Comparison of ENCODE assay signal across 8 cellular contexts in genomic region chr5:134145779-134146581, GRCh38. TPM values are rescaled to one million over a fixed set of nuclear protein-coding genes. Genes with fewer than 3 reads are reported as not detected.
A peak's percentile ranks its signal among the peaks of the same experiment; 100 is the strongest.
DNase-seq lines count a peak whose midpoint lies in the region; ATAC-seq and TF ChIP-seq lines count a peak whose summit lies in the region.

No MANE protein-coding gene starts in this region.

- no peaks in the 10 kb centered on the region for H3K27me3 ChIP-seq in lower lobe of right lung (ENCODE audit: low read depth)

- peaks cover 40% of the 10 kb centered on the region for H3K4me1 ChIP-seq in lower lobe of right lung

- H3K4me3 ChIP-seq in lower lobe of right lung: no peak overlapping the region

- no peaks in the 10 kb centered on the region for H3K9me3 ChIP-seq in lower lobe of right lung

- intact Hi-C loops in lower lobe of right lung (cut with DNase I): no loop called here

- no peak overlapping the region for H3K27ac ChIP-seq in lower lobe of right lung

- ATAC-seq in HG02763 (IDR thresholded peaks at IDR 0.05; ENCODE audit: unreplicated experiment): peak; percentile 60
- peak; percentile 87 for ATAC-seq in lower lobe of right lung
- no peak for ATAC-seq in HG03097 (IDR thresholded peaks at IDR 0.05; ENCODE audit: low FRiP score, unreplicated experiment)

- DNase-seq in GM10266 (ENCODE audit: extremely low spot score) (peak; percentile 59), NCI-H446 treated with DMSO at 0.1 percent for 48 hours (lab: John Stamatoyannopoulos, UW) (peak; percentile 3), dermis blood vessel endothelial cell (peak; percentile 86), lower lobe of right lung (peak; percentile 73)
- peak; percentile 79 to 82 for DNase-seq in activated CD4-positive, alpha-beta T cell treated with anti-CD3 and anti-CD28 coated beads, Interleukin-2, amount 50 U/mL, for 4 hours
- peak; percentile 57 for DNase-seq in stimulated activated CD8-positive, alpha-beta memory T cell treated with anti-CD3 and anti-CD28 coated beads, Interleukin-12 subunit alpha, Interleukin-12 subunit beta, amount 100 ng/mL, for 24 hours (ENCODE audit: extremely low read depth)

- peaks cover 97% of the 10 kb centered on the region for H3K36me3 ChIP-seq in lower lobe of right lung

- peak; percentile 97 for TF ChIP-seq CTCF in GM10266 (IDR thresholded peaks at IDR 0.05; ENCODE audit: control insufficient read depth, insufficient read depth, low read depth, missing control alignments)
- TF ChIP-seq CTCF in lower lobe of right lung (IDR thresholded peaks at IDR 0.05): peak; percentile 99

RNA-seq across cellular contexts. Expression of gene SKP1, which starts 30.8 kb away (rescaled TPM):
- total RNA-seq in dermis blood vessel endothelial cell (172 and 393 TPM in 2 replicates), lower lobe of right lung (249 TPM)

RNA-seq across cellular contexts. Expression of gene TCF7, which starts 31.5 kb away (rescaled TPM):
- 0.19 and 0.34 TPM in 2 replicates for total RNA-seq in dermis blood vessel endothelial cell
- total RNA-seq in lower lobe of right lung: 5.7 TPM

Comparison
In these comparisons a context has a peak if more than half of its experiments do, and no peak if none do; other contexts are left out.
1. DNase-seq: peak in every context shown above with its lines; median percentile 86 in dermis blood vessel endothelial cell; 80 in activated CD4-positive, alpha-beta T cell treated with anti-CD3 and anti-CD28 coated beads, Interleukin-2, amount 50 U/mL, for 4 hours; 73 in lower lobe of right lung; 59 in GM10266; 57 in stimulated activated CD8-positive, alpha-beta memory T cell treated with anti-CD3 and anti-CD28 coated beads, Interleukin-12 subunit alpha, Interleukin-12 subunit beta, amount 100 ng/mL, for 24 hours; 3 in NCI-H446 treated with DMSO at 0.1 percent for 48 hours.